In the genomic region with DNA sequence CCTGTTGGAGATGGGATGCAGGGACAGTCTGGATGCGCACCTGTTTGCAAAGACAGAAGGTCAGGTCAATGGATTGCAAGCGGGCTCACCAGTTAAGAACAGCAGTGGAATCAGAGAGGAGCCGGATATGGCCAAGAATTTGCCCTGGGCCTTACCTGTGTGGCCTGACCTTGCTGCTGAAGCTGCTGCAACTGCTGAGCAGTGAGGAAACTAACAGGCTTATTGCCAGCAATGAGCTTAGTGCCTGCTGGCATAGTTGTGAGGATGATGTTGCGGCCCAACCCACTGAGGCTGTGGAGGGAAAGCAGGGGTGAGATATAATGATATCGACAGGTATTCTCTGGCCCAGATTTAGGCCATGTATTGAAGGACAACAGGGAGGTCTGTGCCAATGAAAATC, we compare ENCODE assay signal across 19 cellular contexts. TPM values are rescaled to one million over a fixed set of nuclear protein-coding genes. Genes with fewer than 3 reads are reported as not detected.
DNase-seq lines count a peak whose midpoint lies in the region; ATAC-seq and TF ChIP-seq lines count a peak whose summit lies in the region.
"Had no signal": no experiment of that assay in that cellular context is flagged by ENCODE, and none has a peak within 500 bp of the region (broad histone marks: within the 10 kb centered on the region; RNA-seq: fewer than 3 reads in every experiment).

No MANE protein-coding gene starts in this region.

- H3K4me3 Mint-ChIP-seq in endodermal cell = no peak overlapping the region
- no peak overlapping the region for H3K4me3 Mint-ChIP-seq in GM23338
- H3K4me3 Mint-ChIP-seq: H9 had no signal

- DNase-seq in T47D (ENCODE audit: low read depth in 1 of 2, low spot score in 1 of 2) = peak; percentile 84 to 93
- no peak for DNase-seq in mammary epithelial cell
- no peak for DNase-seq in Panc1 (ENCODE audit: low read depth, low spot score)
- DNase-seq in left colon = no peak
- DNase-seq in endodermal cell = no peak
- DNase-seq in GM23338 (ENCODE audit: low spot score) = no peak
- DNase-seq: DMS 273 treated with DMSO at 0.1 percent for 48 hours, DND-41, H9, KG1, MV-4-11, NCI-H1417, NCI-H187, NCI-H2107, NCI-H510A, NCI-H82 had no signal

- H3K4me2 ChIP-seq in mammary epithelial cell (ENCODE audit: insufficient read depth, low read depth, low read length) (no peak overlapping the region), GM23338 (no peak overlapping the region)
- H3K4me2 ChIP-seq: A549, BLaER1 had no signal

- WGBS in mammary epithelial cell (ENCODE audit: low coverage, missing lambda C conversion rate) = 86% methylated on average over 5 of the region's 5 CpGs
- WGBS in endodermal cell (ENCODE audit: insufficient coverage in 1 of 2, insufficient read length in 1 of 2), 2 experiments = 94 to 98% methylated on average over 4 to 5 of the region's 5 CpGs

- H3K27me3 ChIP-seq in mammary epithelial cell (ENCODE audit: insufficient read depth, low read length) (no peaks in the 10 kb centered on the region), Panc1 (ENCODE audit: control insufficient read depth, insufficient read depth, low read length) (no peaks in the 10 kb centered on the region), endodermal cell (ENCODE audit: control insufficient read depth, insufficient read depth, low read length, poor library complexity, severe bottlenecking) (no peaks in the 10 kb centered on the region), GM23338 (ENCODE audit: insufficient read depth) (no peaks in the 10 kb centered on the region)
- H3K27me3 ChIP-seq: BLaER1 had no signal

- H3K27ac Mint-ChIP-seq in endodermal cell (no peak overlapping the region), GM23338 (no peak overlapping the region)

- CTCF ChIA-PET in mammary epithelial cell (lab: Charles Lee; ENCODE audit: low non-redundant PET) = no interaction called here
- CTCF ChIA-PET in Panc1 (lab: Charles Lee) = no interaction called here

- H3K4me1 Mint-ChIP-seq in endodermal cell (peaks cover 13% of the 10 kb centered on the region), GM23338 (peaks cover 10% of the 10 kb centered on the region)

- intact Hi-C loops in mammary epithelial cell (cut with micrococcal nuclease) = no loop called here
- intact Hi-C loops in Panc1 (cut with micrococcal nuclease; ENCODE audit: unreplicated experiment) = no loop called here
- intact Hi-C loops in left colon (cut with DNase I, micrococcal nuclease) = no loop called here

- H3K36me3 Mint-ChIP-seq in endodermal cell (ENCODE audit: low read depth) (peaks cover 84% of the 10 kb centered on the region), GM23338 (ENCODE audit: low read depth) (peaks cover 80% of the 10 kb centered on the region)

- H3K27ac ChIP-seq in mammary epithelial cell (ENCODE audit: insufficient read depth, low read depth, low read length) = no peak overlapping the region
- peak overlapping the region; percentile 40; the same call in 1 of the 2 replicates for H3K27ac ChIP-seq in Panc1 (ENCODE audit: low read length)
- no peak overlapping the region for H3K27ac ChIP-seq in endodermal cell (ENCODE audit: low read depth, low read length)
- H3K27ac ChIP-seq in GM23338 (ENCODE audit: low read depth) = no peak overlapping the region
- H3K27ac ChIP-seq: A549, BLaER1 had no signal

- no peak for TF ChIP-seq CTCF in mammary epithelial cell (conservative IDR thresholded peaks at IDR 0.05 in 1 of 2, IDR thresholded peaks at IDR 0.05 in 1 of 2; ENCODE audit: extremely low read depth in 1 of 2, insufficient read depth in 1 of 2, low read depth in 1 of 2, low read length in 2 of 2)
- TF ChIP-seq CTCF in Panc1 (IDR thresholded peaks at IDR 0.05) = no peak
- TF ChIP-seq CTCF in endodermal cell (conservative IDR thresholded peaks at IDR 0.05) = no peak
- TF ChIP-seq CTCF in GM23338 (conservative IDR thresholded peaks at IDR 0.05; ENCODE audit: low read depth in 2 of 2) = no peak

- no peaks in the 10 kb centered on the region for H3K9me2 ChIP-seq in GM23338 (ENCODE audit: insufficient read depth)

- no peaks in the 10 kb centered on the region for H3K79me2 ChIP-seq in mammary epithelial cell (ENCODE audit: insufficient read depth, low read length)
- no peaks in the 10 kb centered on the region for H3K79me2 ChIP-seq in GM23338 (replicated peaks; ENCODE audit: insufficient read depth)

- H3K9me3 ChIP-seq in mammary epithelial cell (replicated peaks; ENCODE audit: insufficient read depth, low read length) (no peaks in the 10 kb centered on the region), Panc1 (ENCODE audit: control insufficient read depth, insufficient read depth, low read depth, low read length) (no peaks in the 10 kb centered on the region), endodermal cell (ENCODE audit: control insufficient read depth, low read length) (peaks cover 6% of the 10 kb centered on the region)
- H3K9me3 ChIP-seq: A549, BLaER1 had no signal

- no peak overlapping the region for H3K9ac ChIP-seq in mammary epithelial cell (ENCODE audit: insufficient read depth, low read length)
- no peak overlapping the region for H3K9ac ChIP-seq in endodermal cell (ENCODE audit: extremely low read depth, low read length, poor library complexity, severe bottlenecking)
- H3K9ac ChIP-seq: BLaER1 had no signal

- H3K36me3 ChIP-seq in mammary epithelial cell (ENCODE audit: insufficient read depth, low read length) (peaks cover 30% of the 10 kb centered on the region), Panc1 (ENCODE audit: control insufficient read depth, insufficient read depth, low read length) (peaks cover 8% of the 10 kb centered on the region; the same call in 1 of the 2 replicates), endodermal cell (ENCODE audit: control insufficient read depth, insufficient read depth, low read length) (peaks cover 76% of the 10 kb centered on the region), GM23338 (ENCODE audit: insufficient read depth) (peaks cover 45% of the 10 kb centered on the region)

- in situ Hi-C loops in T47D (cut with HindIII; ENCODE audit: low pct_unique_long_range_greater_than_20kb, low sequenced_read_pairs) = no loop called here
- in situ Hi-C loops in mammary epithelial cell (cut with MboI; ENCODE audit: low sequenced_read_pairs in 2 of 2) = no loop called here
- in situ Hi-C loops in Panc1 (cut with HindIII; ENCODE audit: low pct_unique_long_range_greater_than_20kb, low sequenced_read_pairs) = no loop called here

- dilution Hi-C loops in mammary epithelial cell (cut with HindIII; ENCODE audit: low sequenced_read_pairs) = loop anchor here (5.0 kb wide), 1 partner anchor 38 kb away; no protein-coding TSS in a partner anchor

- H3K4me3 ChIP-seq in mammary epithelial cell (replicated peaks in 1 of 3; ENCODE audit: insufficient read depth in 1 of 3, low read depth in 2 of 3, low read length in 3 of 3) (no peak overlapping the region), Panc1 (ENCODE audit: low read depth in 2 of 2, low read length in 2 of 2) (no peak overlapping the region), endodermal cell (ENCODE audit: low read length) (no peak overlapping the region), GM23338 (no peak overlapping the region)
- H3K4me3 ChIP-seq: A549, BLaER1 had no signal

- H3K4me1 ChIP-seq in mammary epithelial cell (ENCODE audit: insufficient read depth, low read length) (peaks cover 17% of the 10 kb centered on the region), Panc1 (ENCODE audit: control insufficient read depth, insufficient read depth, low read length) (peaks cover 29% of the 10 kb centered on the region), endodermal cell (ENCODE audit: control insufficient read depth, insufficient read depth, low read length) (no peaks in the 10 kb centered on the region), GM23338 (ENCODE audit: insufficient read depth) (peaks cover 5% of the 10 kb centered on the region)
- H3K4me1 ChIP-seq: BLaER1 had no signal

- no peaks in the 10 kb centered on the region for H4K20me1 ChIP-seq in mammary epithelial cell (ENCODE audit: insufficient read depth, low read length)
- no peaks in the 10 kb centered on the region for H4K20me1 ChIP-seq in GM23338 (replicated peaks; ENCODE audit: insufficient read depth)

- H3F3A ChIP-seq in GM23338 (replicated peaks; ENCODE audit: low read depth) = no peaks in the 10 kb centered on the region

- H3K27me3 Mint-ChIP-seq in endodermal cell (ENCODE audit: insufficient read depth) (no peaks in the 10 kb centered on the region), GM23338 (ENCODE audit: insufficient read depth, low read depth, poor library complexity) (peaks cover 3% of the 10 kb centered on the region)

- BruUV-seq in mammary epithelial cell (replicated peaks; lab: Mats Ljungman, UMichigan) = no TSS peak
- no TSS peak for BruUV-seq in Panc1 (replicated peaks; lab: Mats Ljungman, UMichigan)

- no peak overlapping the region for H2AFZ ChIP-seq in mammary epithelial cell (ENCODE audit: low read depth, low read length)
- no peak overlapping the region for H2AFZ ChIP-seq in GM23338

- H3K9me3 Mint-ChIP-seq in endodermal cell (no peaks in the 10 kb centered on the region), GM23338 (no peaks in the 10 kb centered on the region; the same call in 2 of the 3 replicates)
- H3K9me3 Mint-ChIP-seq: H9 had no signal

- ATAC-seq in Panc1 = no peak
- ATAC-seq in left colon = peak; percentile 1
- ATAC-seq in SK-N-SH treated with all-trans-retinoic acid at 6 μM for 48 hours = no peak
- no peak for ATAC-seq in GM23338
- ATAC-seq: A549 had no signal

- POLR2A ChIA-PET in Panc1 (lab: Charles Lee) = no interaction called here

RNA-seq across cellular contexts. Expression of gene NFRKB, which starts 30.6 kb away (rescaled TPM):
- total RNA-seq in mammary epithelial cell (10 to 100 TPM; 27.3 to 33.6 TPM), Panc1 (2021; ENCODE audit: unreplicated experiment) (58.8 TPM), left colon (10 to 100 TPM; 19.0 to 19.7 TPM), endodermal cell (10 to 100 TPM; 46.1 to 46.5 TPM)
- polyA plus RNA-seq in mammary epithelial cell (28.3 TPM), GM23338 (2016; fragmentation: Nextera tagmentation; extraction: Ambion mirVana) (21.7 and 22.4 TPM in 2 replicates)
- polyA minus RNA-seq in mammary epithelial cell = 47.3 TPM
- 33.7 TPM for polyA plus RNA-seq in Panc1 (2012; ENCODE audit: insufficient read length)
- polyA plus RNA-seq in endodermal cell (2013, experiment 1 of 2) = 38.8 TPM
- polyA plus RNA-seq in endodermal cell (2013, experiment 2 of 2) = 35.3 TPM
- 28.7 and 44.9 TPM in 2 replicates for total RNA-seq in GM23338 (2014; rRNA removed; shearing (Covaris generic))

RNA-seq across cellular contexts. Expression of gene TMEM45B, which starts 49.2 kb away (rescaled TPM):
- total RNA-seq in mammary epithelial cell = under 1 TPM; 0.17 to 0.47 TPM
- polyA plus RNA-seq in mammary epithelial cell = 0.80 TPM
- polyA minus RNA-seq in mammary epithelial cell = not detected
- total RNA-seq in Panc1 (2021; ENCODE audit: unreplicated experiment) = 2.6 TPM
- 1.7 TPM for polyA plus RNA-seq in Panc1 (2012; ENCODE audit: insufficient read length)
- 100 to 1,000 TPM; 309 to 343 TPM for total RNA-seq in left colon
- not detected for total RNA-seq in endodermal cell
- not detected for polyA plus RNA-seq in endodermal cell (2013, experiment 1 of 2)
- not detected for polyA plus RNA-seq in endodermal cell (2013, experiment 2 of 2)
- total RNA-seq in GM23338 (2014; rRNA removed; shearing (Covaris generic)) = 0.31 and 0.38 TPM in 2 replicates
- 0.11 and 0.24 TPM in 2 replicates for polyA plus RNA-seq in GM23338 (2016; fragmentation: Nextera tagmentation; extraction: Ambion mirVana)

Comparison
In these comparisons a context has a peak if more than half of its experiments do, and no peak if none do; other contexts are left out.
1. DNase-seq: peak in T47D (2 of 2); none in mammary epithelial cell (single experiment), Panc1 (single experiment), left colon (0 of 2), endodermal cell (single experiment) and GM23338 (single experiment).
2. RNA of gene TMEM45B, which starts 49.2 kb away (total RNA-seq): 309 to 343 TPM in left colon; 2.6 TPM in Panc1 (single experiment), 0.17 to 0.47 TPM in mammary epithelial cell, 0.31 to 0.38 TPM in GM23338 and not detected in endodermal cell; every median in the first group is over 10 times any median in the second.